ENCODE assay signal across 1 cellular context in the genomic region with DNA sequence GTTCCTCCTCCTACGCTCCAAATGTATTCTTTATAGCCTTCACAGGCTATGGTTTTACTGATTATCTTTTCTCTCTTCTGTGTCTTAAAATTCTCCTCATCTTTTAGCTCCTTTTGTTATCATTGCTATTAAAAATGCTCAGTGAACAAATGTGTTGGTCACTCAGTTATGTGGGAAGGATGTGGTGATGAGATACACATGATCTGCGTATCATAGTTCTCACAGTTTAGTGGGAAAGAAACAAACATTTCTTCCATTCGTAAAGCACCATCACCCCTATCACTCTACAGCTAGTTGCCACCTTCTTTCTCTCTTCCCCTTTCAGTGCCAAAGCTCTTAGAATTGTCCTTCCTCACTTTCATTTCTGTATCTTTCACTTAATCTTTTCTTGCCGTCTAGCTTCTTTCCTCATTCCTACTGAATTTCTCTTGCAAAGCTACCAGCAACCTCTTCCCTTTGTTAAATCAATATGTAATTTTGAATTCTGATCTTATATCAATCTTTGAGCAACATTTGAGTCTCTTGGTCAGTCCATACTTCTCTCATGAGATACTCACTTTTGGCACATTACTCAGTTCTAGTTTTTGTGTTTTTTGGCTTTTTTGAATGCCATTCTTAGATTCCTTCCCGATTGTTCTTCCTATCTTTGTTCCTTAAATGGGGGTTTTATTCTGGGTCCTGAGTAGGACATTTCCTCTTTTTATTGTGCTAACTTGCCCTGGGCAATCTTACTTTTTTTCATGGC.
TF ChIP-seq lines count a peak whose summit lies in the region.

No MANE protein-coding gene starts in this region.

TF ChIP-seq in SK-N-SH treated with all-trans-retinoic acid at 6 μM for 48 hours, 23 proteins besides CTCF, POLR2A, EP300 and RAD21 (continued from another document):
- TF ChIP-seq PPARA (CRISPR knock-in tag; IDR thresholded peaks at IDR 0.05; ENCODE audit: borderline replicate concordance), result no peak
- TF ChIP-seq ISL1 (CRISPR knock-in tag; IDR thresholded peaks at IDR 0.05), result no peak
- no peak for TF ChIP-seq TCF4 (CRISPR knock-in tag; IDR thresholded peaks at IDR 0.05; ENCODE audit: borderline replicate concordance)
- no peak for TF ChIP-seq ZFP3 (CRISPR knock-in tag; IDR thresholded peaks at IDR 0.05)
- no peak for TF ChIP-seq OSR1 (CRISPR knock-in tag; IDR thresholded peaks at IDR 0.05)
